ENCODE assay signal across 22 cellular contexts in genomic region chr1:33299461-33300155, GRCh38. TPM values are rescaled to one million over a fixed set of nuclear protein-coding genes. Genes with fewer than 3 reads are reported as not detected.
A peak's percentile ranks its signal among the peaks of the same experiment; 100 is the strongest.
DNase-seq lines count a peak whose midpoint lies in the region; ATAC-seq and TF ChIP-seq lines count a peak whose summit lies in the region.
"Had no signal": no experiment of that assay in that cellular context is flagged by ENCODE, and none has a peak within 500 bp of the region (broad histone marks: within the 10 kb centered on the region; RNA-seq: fewer than 3 reads in every experiment).

No MANE protein-coding gene starts in this region.

- H3K27me3 ChIP-seq in PC-3 (ENCODE audit: low read length) (no peaks in the 10 kb centered on the region), ascending aorta (no peaks in the 10 kb centered on the region), neuronal stem cell (ENCODE audit: control insufficient read depth in 3 of 3, insufficient read depth in 3 of 3, low read depth in 1 of 3, low read length in 3 of 3) (no peaks in the 10 kb centered on the region), tibial nerve (no peaks in the 10 kb centered on the region)
- H3K27me3 ChIP-seq: BE2C had no signal

- ATAC-seq in PC-3 (no peak), HG03571 (IDR thresholded peaks at IDR 0.05; ENCODE audit: unreplicated experiment) (no peak)

- no peaks in the 10 kb centered on the region for H3K9me3 ChIP-seq in PC-3 (ENCODE audit: low read length)
- H3K9me3 ChIP-seq in ascending aorta = no peaks in the 10 kb centered on the region
- peaks cover 4 to 7% of the 10 kb centered on the region in 2 donors for H3K9me3 ChIP-seq in neuronal stem cell (replicated peaks in 1 of 2; ENCODE audit: control insufficient read depth in 2 of 2, insufficient read depth in 1 of 2, low read depth in 1 of 2, low read length in 2 of 2)
- no peaks in the 10 kb centered on the region for H3K9me3 ChIP-seq in tibial nerve
- H3K9me3 ChIP-seq: BE2C, SK-N-SH had no signal

- no peak overlapping the region for H3K9ac ChIP-seq in PC-3 (ENCODE audit: low read length)
- H3K9ac ChIP-seq in neuronal stem cell (ENCODE audit: low read depth, low read length, poor library complexity) = no peak overlapping the region
- H3K9ac ChIP-seq: SK-N-SH had no signal

- H3K9me2 ChIP-seq in PC-3 (replicated peaks; ENCODE audit: low read length) = no peaks in the 10 kb centered on the region
- H3K9me2 ChIP-seq: SK-N-SH had no signal

- no peak overlapping the region for H3K14ac ChIP-seq in neuronal stem cell (ENCODE audit: low read length)

- TF ChIP-seq EP300 in tibial nerve (IDR thresholded peaks at IDR 0.05) = no peak

- no peak overlapping the region for H3K27ac ChIP-seq in PC-3 (ENCODE audit: low read length)
- H3K27ac ChIP-seq in ascending aorta = peak overlapping the region; percentile 10 to 28
- H3K27ac ChIP-seq in neuronal stem cell (replicated peaks; ENCODE audit: low read length) = no peak overlapping the region
- peak overlapping the region; percentile 35 to 85 (median 66) for H3K27ac ChIP-seq in tibial nerve
- H3K27ac ChIP-seq: HL-60 had no signal

- DNase-seq in PC-3 (no peak), ascending aorta (ENCODE audit: low spot score in 2 of 2) (no peak), neuronal stem cell (ENCODE audit: low spot score) (no peak), tibial nerve (ENCODE audit: low spot score in 2 of 2) (no peak), NCI-H526 treated with DMSO at 0.1 percent for 48 hours (lab: John Stamatoyannopoulos, UW) (no peak), NOMO-1 treated with dmso at 0.1 percent for 144 hours (lab: John Stamatoyannopoulos, UW; ENCODE audit: unreplicated experiment) (no peak), HUDEP-2 (lab: John Stamatoyannopoulos, UW; ENCODE audit: unreplicated experiment in 76 of 76) (no peak)
- DNase-seq: BE2C; CD4-positive, alpha-beta memory T cell; DMS79; H7; KBM-7; NCI-H1417 treated with DMSO at 0.1 percent for 48 hours; NCI-H2029; NCI-H2171 treated with DMSO at 0.1 percent for 48 hours; NCI-H510A; NCI-H82; SHP77; SK-N-SH had no signal

- no peaks in the 10 kb centered on the region for H3K79me2 ChIP-seq in PC-3 (ENCODE audit: low read length)

- H3K4me3 ChIP-seq in PC-3 (ENCODE audit: low read length) (no peak overlapping the region), ascending aorta (no peak overlapping the region), neuronal stem cell (ENCODE audit: low read length in 2 of 2) (peak overlapping the region in 1 of 2 donors; percentile 22), tibial nerve (no peak overlapping the region)

- no peaks in the 10 kb centered on the region for H3F3A ChIP-seq in PC-3 (ENCODE audit: low read length, unreplicated experiment)

- peak overlapping the region; percentile 5 for H3K18ac ChIP-seq in neuronal stem cell (ENCODE audit: low read length)

- H2BK12ac ChIP-seq in neuronal stem cell (ENCODE audit: low read length) = no peak overlapping the region

- no peak overlapping the region for H3K23ac ChIP-seq in neuronal stem cell (ENCODE audit: low read depth, low read length, poor library complexity)

- H3K79me1 ChIP-seq in neuronal stem cell (ENCODE audit: low read depth, low read length) = peaks cover 1% of the 10 kb centered on the region

- H2BK5ac ChIP-seq in neuronal stem cell (ENCODE audit: low read length) = peak overlapping the region; percentile 35

- no peaks in the 10 kb centered on the region for H4K20me1 ChIP-seq in PC-3 (ENCODE audit: low read length)

- BruUV-seq in PC-3 (replicated peaks; lab: Mats Ljungman, UMichigan) = TSS peak; percentile 38

- H4K8ac ChIP-seq in neuronal stem cell (ENCODE audit: low read depth, low read length) = peak overlapping the region; percentile 25

- POLR2A ChIA-PET in PC-3 (lab: Charles Lee; ENCODE audit: unreplicated experiment) = no interaction called here

- no peak overlapping the region for H4K91ac ChIP-seq in neuronal stem cell (ENCODE audit: low read depth, low read length, poor library complexity)

- H3K4me1 ChIP-seq in PC-3 (ENCODE audit: insufficient read depth, low read length) = no peaks in the 10 kb centered on the region
- H3K4me1 ChIP-seq in ascending aorta = peaks cover 4 to 8% of the 10 kb centered on the region in 2 donors
- no peaks in the 10 kb centered on the region for H3K4me1 ChIP-seq in neuronal stem cell (ENCODE audit: control insufficient read depth in 2 of 2, insufficient read depth in 1 of 2, low read depth in 1 of 2, low read length in 2 of 2)
- H3K4me1 ChIP-seq in tibial nerve = peaks cover 3 to 52% (median 22%) of the 10 kb centered on the region in 4 donors
- H3K4me1 ChIP-seq: BE2C had no signal

- no peak overlapping the region for H2BK120ac ChIP-seq in neuronal stem cell (ENCODE audit: low read depth, low read length)

- TF ChIP-seq POLR2A in tibial nerve (IDR thresholded peaks at IDR 0.05) = no peak

- CTCF ChIA-PET in PC-3 (lab: Charles Lee) = no interaction called here

- no peak for TF ChIP-seq CTCF in PC-3 (conservative IDR thresholded peaks at IDR 0.05; ENCODE audit: low read depth, low read length)
- TF ChIP-seq CTCF in ascending aorta (IDR thresholded peaks at IDR 0.05) = no peak
- no peak for TF ChIP-seq CTCF in tibial nerve (IDR thresholded peaks at IDR 0.05)

- WGBS in neuronal stem cell (ENCODE audit: extremely low coverage in 2 of 2, insufficient read length in 2 of 2, insufficient replicate concordance in 1 of 2), 2 donors = no CpG with 5 or more reads among the region's 15 CpGs
- 87 to 91% methylated on average over 13 to 15 of the region's 15 CpGs for WGBS in tibial nerve, 2 donors

- no peak overlapping the region for H3K4ac ChIP-seq in neuronal stem cell (ENCODE audit: low read length)

- H3K4me2 ChIP-seq in PC-3 (ENCODE audit: low read length) = no peak overlapping the region
- no peak overlapping the region for H3K4me2 ChIP-seq in neuronal stem cell (ENCODE audit: insufficient read depth, low read length, poor library complexity, severe bottlenecking)
- H3K4me2 ChIP-seq: SK-N-SH had no signal

- peak overlapping the region; percentile 29 for H2AK5ac ChIP-seq in neuronal stem cell (ENCODE audit: low read depth, low read length)

- intact Hi-C loops in PC-3 (cut with micrococcal nuclease) (no loop called here), ascending aorta (cut with DNase I) (loop anchor here (5.0 to 10.0 kb wide), 5 partner anchors 42 to 315 kb away; partner anchors contain the start of genes PHC2 and ZNF362)

- no peak overlapping the region for H2BK15ac ChIP-seq in neuronal stem cell (ENCODE audit: low read length)

- H2AFZ ChIP-seq in PC-3 (ENCODE audit: low read length) (no peak overlapping the region), neuronal stem cell (ENCODE audit: low read length) (no peak overlapping the region)

- H3K36me3 ChIP-seq in PC-3 (ENCODE audit: low read depth, low read length) (no peaks in the 10 kb centered on the region; the same call in 1 of the 2 replicates), ascending aorta (peaks cover 23 to 33% of the 10 kb centered on the region in 2 donors), neuronal stem cell (replicated peaks in 1 of 2; ENCODE audit: control insufficient read depth in 2 of 2, insufficient read depth in 2 of 2, low read length in 2 of 2) (peaks cover 41 to 76% of the 10 kb centered on the region in 2 donors), tibial nerve (peaks cover 0 to 44% (median 5%) of the 10 kb centered on the region in 3 donors)
- H3K36me3 ChIP-seq: BE2C had no signal

RNA-seq across cellular contexts. Expression of gene A3GALT2, which starts 21.3 kb away (rescaled TPM):
- total RNA-seq in PC-3 (2014; rRNA removed) (0.58 TPM in 1 of 2 replicates, not detected in the other), ascending aorta (not detected), tibial nerve (under 1 TPM in 2 of 4 donors, not detected in 2; 0.42 to 0.66 TPM)
- polyA plus RNA-seq in neuronal stem cell (2013, experiment 1 of 2) = not detected
- not detected for polyA plus RNA-seq in neuronal stem cell (2013, experiment 2 of 2)
- total RNA-seq: CD4-positive, alpha-beta memory T cell; H7 had no signal
- polyA plus RNA-seq: AG04450; CD4-positive, alpha-beta memory T cell had no signal

RNA-seq across cellular contexts. Expression of gene ZNF362, which starts 43.3 kb away (rescaled TPM):
- total RNA-seq in PC-3 (2014; rRNA removed) (10.8 and 17.0 TPM in 2 replicates), ascending aorta (34.4 TPM), tibial nerve (10 to 100 TPM; 14.7 to 21.8 (median 17.3) TPM)
- polyA plus RNA-seq in neuronal stem cell (2013, experiment 1 of 2) = 42.6 TPM
- polyA plus RNA-seq in neuronal stem cell (2013, experiment 2 of 2) = 45.2 TPM

Comparison
In these comparisons a context has a peak if more than half of its experiments do, and no peak if none do; other contexts are left out.
1. H3K27ac ChIP-seq: peak in ascending aorta (2 of 2) and tibial nerve (4 of 4); none in PC-3 (single experiment) and neuronal stem cell (single experiment).